ENCODE assay signal across 37 cellular contexts in the genomic region with DNA sequence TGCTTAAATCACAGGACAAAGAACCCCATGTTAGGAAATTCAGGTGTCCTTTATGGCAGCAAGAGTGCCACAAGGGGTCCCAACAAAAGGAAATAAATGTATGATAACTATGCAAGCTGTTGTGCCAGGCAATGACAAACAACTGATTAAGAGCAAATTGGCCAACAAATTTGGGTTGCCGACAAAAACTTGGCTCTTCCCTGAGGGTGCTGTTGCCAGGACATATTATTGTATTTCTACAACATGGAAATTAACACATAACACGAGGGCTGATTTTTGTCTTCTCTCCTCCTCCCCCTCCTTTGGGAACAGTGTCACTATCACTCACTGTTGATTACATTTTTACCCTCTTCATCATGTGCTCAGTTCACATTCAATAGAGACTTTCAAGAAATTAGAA. TPM values are rescaled to one million over a fixed set of nuclear protein-coding genes. Genes with fewer than 3 reads are reported as not detected.
"Had no signal": no experiment of that assay in that cellular context is flagged by ENCODE, and none has a peak within 500 bp of the region (broad histone marks: within the 10 kb centered on the region; RNA-seq: fewer than 3 reads in every experiment).

No MANE protein-coding gene starts in this region.

- H3K4me1 ChIP-seq: SJCRH30 had no signal

- H3K4me3 Mint-ChIP-seq: activated B cell treated with CpG ODN at 0.5 μM for 24 hours; activated CD4-positive, alpha-beta memory T cell treated with anti-CD3 and anti-CD28 coated beads for 36 hours; activated CD8-positive, alpha-beta memory T cell treated with anti-CD3 and anti-CD28 coated beads, Interleukin-2, amount 10 ng/mL, durations not matched to agents 7 days and 5 days; activated naive CD8-positive, alpha-beta T cell treated with anti-CD3 and anti-CD28 coated beads for 36 hours; T-helper 2 cell treated with Interferon-gamma antibody and Interleukin-4, amounts not matched to agents 5 μg/mL and 100 μg/mL, for 36 hours had no signal

- FAIRE-seq: TTC549 had no signal

- ATAC-seq: activated CD8-positive, alpha-beta memory T cell treated with anti-CD3 and anti-CD28 coated beads, Interleukin-2, amount 10 ng/mL, durations not matched to agents 7 days and 5 days; Panc1 had no signal

- DNase-seq: activated B cell treated with CpG ODN at 0.5 μM for 24 hours; activated CD4-positive, alpha-beta memory T cell treated with anti-CD3 and anti-CD28 coated beads for 36 hours; activated CD4-positive, alpha-beta T cell treated with anti-CD3 and anti-CD28 coated beads for 4 hours; activated CD4-positive, alpha-beta T cell treated with anti-CD3 and anti-CD28 coated beads, Interleukin-2, amount 50 U/mL, for 1 hour; activated CD4-positive, CD25-positive, alpha-beta regulatory T cell treated with anti-CD3 and anti-CD28 coated beads, Interleukin-2, amount 50 U/mL, for 72 hours; activated CD8-positive, alpha-beta memory T cell treated with anti-CD3 and anti-CD28 coated beads for 24 hours; activated CD8-positive, alpha-beta memory T cell treated with anti-CD3 and anti-CD28 coated beads, Interleukin-2, amount 10 ng/mL, durations not matched to agents 7 days and 5 days; activated CD8-positive, alpha-beta memory T cell treated with anti-CD3 and anti-CD28 coated beads, Interleukin-2, amount 50 U/mL, for 48 hours; activated effector memory CD4-positive, alpha-beta T cell treated with anti-CD3 and anti-CD28 coated beads, Interleukin-2, amount 50 U/mL, for 16 hours; activated naive CD4-positive, alpha-beta T cell; activated naive CD4-positive, alpha-beta T cell treated with anti-CD3 and anti-CD28 coated beads, Interleukin-2, amount 50 U/mL, for 16 hours; activated naive CD8-positive, alpha-beta T cell treated with anti-CD3 and anti-CD28 coated beads for 36 hours; activated T-cell treated with anti-CD3 and anti-CD28 coated beads, Interleukin-2, amount 50 U/mL, for 48 hours; amniotic stem cell; aorta; Kasumi-1; KG1; MG63; MV-4-11; NCI-H1092 treated with DMSO at 0.1 percent for 48 hours; NCI-H1436; NCI-H1694; NCI-H1930; NCI-H2107; NCI-H2171; NCI-H510A; NCI-H774; SHP77; SJCRH30 had no signal

- H3K27me3 Mint-ChIP-seq: activated B cell treated with CpG ODN at 0.5 μM for 24 hours; activated CD4-positive, alpha-beta memory T cell treated with anti-CD3 and anti-CD28 coated beads for 36 hours; activated CD8-positive, alpha-beta memory T cell treated with anti-CD3 and anti-CD28 coated beads, Interleukin-2, amount 10 ng/mL, durations not matched to agents 7 days and 5 days; activated naive CD8-positive, alpha-beta T cell treated with anti-CD3 and anti-CD28 coated beads for 36 hours had no signal

- H3K36me3 Mint-ChIP-seq: activated CD4-positive, alpha-beta memory T cell treated with anti-CD3 and anti-CD28 coated beads for 36 hours; activated CD8-positive, alpha-beta memory T cell treated with anti-CD3 and anti-CD28 coated beads, Interleukin-2, amount 10 ng/mL, durations not matched to agents 7 days and 5 days; activated naive CD8-positive, alpha-beta T cell treated with anti-CD3 and anti-CD28 coated beads for 36 hours had no signal

- H3K27ac ChIP-seq: cardiac muscle cell, coronary artery, SJCRH30, SK-N-MC had no signal

- H3K27ac Mint-ChIP-seq: activated B cell treated with CpG ODN at 0.5 μM for 24 hours; activated CD4-positive, alpha-beta memory T cell treated with anti-CD3 and anti-CD28 coated beads for 36 hours; activated CD8-positive, alpha-beta memory T cell treated with anti-CD3 and anti-CD28 coated beads, Interleukin-2, amount 10 ng/mL, durations not matched to agents 7 days and 5 days; activated naive CD8-positive, alpha-beta T cell treated with anti-CD3 and anti-CD28 coated beads for 36 hours; T-helper 2 cell treated with Interferon-gamma antibody and Interleukin-4, amounts not matched to agents 5 μg/mL and 100 μg/mL, for 36 hours had no signal

- H3K27me3 ChIP-seq: cardiac muscle cell, MG63 had no signal

- H3K9me3 ChIP-seq: MG63, SJCRH30 had no signal

- H3K9me3 Mint-ChIP-seq: activated B cell treated with CpG ODN at 0.5 μM for 24 hours had no signal

- H3K36me3 ChIP-seq: cardiac muscle cell, MG63, SJCRH30 had no signal

- H3K4me3 ChIP-seq: cardiac muscle cell, coronary artery, MG63, SJCRH30, SK-N-MC had no signal

- H3K4me1 Mint-ChIP-seq: activated B cell treated with CpG ODN at 0.5 μM for 24 hours; activated CD8-positive, alpha-beta memory T cell treated with anti-CD3 and anti-CD28 coated beads, Interleukin-2, amount 10 ng/mL, durations not matched to agents 7 days and 5 days; activated naive CD8-positive, alpha-beta T cell treated with anti-CD3 and anti-CD28 coated beads for 36 hours had no signal

RNA-seq across cellular contexts. Expression of a gene that starts 56.0 kb away (rescaled TPM):
- total RNA-seq: activated B cell treated with CpG ODN at 0.5 μM for 24 hours; activated CD4-positive, alpha-beta memory T cell treated with anti-CD3 and anti-CD28 coated beads for 36 hours; activated CD8-positive, alpha-beta memory T cell treated with anti-CD3 and anti-CD28 coated beads, Interleukin-2, amount 10 ng/mL, durations not matched to agents 7 days and 5 days; activated naive CD8-positive, alpha-beta T cell treated with anti-CD3 and anti-CD28 coated beads for 36 hours; RPMI7951; T-helper 1 cell treated with Interleukin-12 subunit alpha and Interleukin-12 subunit beta and Interleukin-4 antibody, amounts not matched to agents 30 ng/mL and 1 ng/mL, for 36 hours had no signal
